In the genomic region with DNA sequence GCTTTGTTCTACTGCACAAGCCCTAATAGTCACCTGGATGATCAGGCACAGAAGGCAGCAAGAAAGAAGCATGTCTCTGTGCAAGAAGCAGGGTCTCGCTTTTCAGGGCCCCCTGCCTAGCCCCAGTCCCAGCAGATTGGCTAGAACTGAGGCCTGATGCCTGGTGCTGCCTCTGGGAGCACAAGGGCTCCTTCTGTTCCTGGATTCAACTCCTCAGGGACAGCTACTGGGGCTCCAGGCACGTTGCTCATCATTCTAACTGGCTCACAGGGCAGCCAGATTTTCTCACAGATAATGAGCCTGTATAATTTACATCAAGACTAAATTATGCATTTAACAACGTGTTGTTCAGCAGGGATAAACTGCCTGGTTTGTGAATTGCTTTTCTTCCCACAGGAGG, we compare ENCODE assay signal across 32 cellular contexts.
DNase-seq lines count a peak whose midpoint lies in the region; ATAC-seq, FAIRE-seq and TF ChIP-seq lines count a peak whose summit lies in the region.
"Had no signal": no experiment of that assay in that cellular context is flagged by ENCODE, and none has a peak within 500 bp of the region (broad histone marks: within the 10 kb centered on the region; RNA-seq: fewer than 3 reads in every experiment).

No MANE protein-coding gene starts in this region.

- POLR2A ChIA-PET in activated CD4-positive, alpha-beta T cell treated with anti-CD3 and anti-CD28 coated beads for 36 hours (lab: Charles Lee): no interaction called here

- ATAC-seq in activated CD4-positive, alpha-beta T cell treated with anti-CD3 and anti-CD28 coated beads for 36 hours: no peak
- no peak for ATAC-seq in HG03045 (IDR thresholded peaks at IDR 0.05; ENCODE audit: unreplicated experiment)
- no peak for ATAC-seq in SK-N-SH treated with all-trans-retinoic acid at 6 μM for 48 hours
- ATAC-seq: activated T-cell treated with anti-CD3 and anti-CD28 coated beads, Interleukin-2, amount 50 U/mL, for 4 hours; K562; upper lobe of right lung had no signal

- H3K9me3 Mint-ChIP-seq in nephron progenitor cell: peaks cover 22% of the 10 kb centered on the region
- peaks cover 6% of the 10 kb centered on the region for H3K9me3 Mint-ChIP-seq in activated CD4-positive, alpha-beta T cell treated with anti-CD3 and anti-CD28 coated beads for 36 hours (ENCODE audit: low read depth)
- H3K9me3 Mint-ChIP-seq: activated B cell treated with CpG ODN at 0.5 μM for 24 hours had no signal

- H3K27ac ChIP-seq in ectodermal cell (ENCODE audit: insufficient read depth, low read depth, low read length, poor library complexity, severe bottlenecking): peak overlapping the region; percentile 67
- no peak overlapping the region for H3K27ac ChIP-seq in kidney (ENCODE audit: low read depth in 2 of 2, low read length in 2 of 2)
- H3K27ac ChIP-seq: C4-2B, Peyer's patch, suprapubic skin, upper lobe of right lung had no signal

- H3K36me3 ChIP-seq in ectodermal cell (ENCODE audit: control insufficient read depth, insufficient read depth, low read length): no peaks in the 10 kb centered on the region
- no peaks in the 10 kb centered on the region for H3K36me3 ChIP-seq in kidney (ENCODE audit: control insufficient read depth in 1 of 2, insufficient read depth in 2 of 2, low read length in 2 of 2)
- H3K36me3 ChIP-seq: Peyer's patch, suprapubic skin, upper lobe of right lung had no signal

- no peaks in the 10 kb centered on the region for H3K36me3 Mint-ChIP-seq in nephron progenitor cell (ENCODE audit: low read depth)
- H3K36me3 Mint-ChIP-seq in activated CD4-positive, alpha-beta T cell treated with anti-CD3 and anti-CD28 coated beads for 36 hours (ENCODE audit: low read depth): no peaks in the 10 kb centered on the region
- H3K36me3 Mint-ChIP-seq: naive B cell had no signal

- H3K4me1 ChIP-seq in ectodermal cell (ENCODE audit: control insufficient read depth, insufficient read depth, low read length) (peaks cover 25% of the 10 kb centered on the region), kidney (ENCODE audit: control insufficient read depth in 1 of 2, insufficient read depth in 1 of 2, low read depth in 1 of 2, low read length in 2 of 2) (peaks cover 0 to under 1% of the 10 kb centered on the region in 2 donors)
- H3K4me1 ChIP-seq: Caco-2, Peyer's patch, upper lobe of right lung had no signal

- 34 to 49% methylated on average over 3 of the region's 3 CpGs for WGBS in ectodermal cell, 2 experiments

- CTCF ChIA-PET in activated CD4-positive, alpha-beta T cell treated with anti-CD3 and anti-CD28 coated beads for 36 hours (lab: Charles Lee): no interaction called here

- peaks cover 15% of the 10 kb centered on the region for H3K4me1 Mint-ChIP-seq in nephron progenitor cell
- peaks cover 3% of the 10 kb centered on the region for H3K4me1 Mint-ChIP-seq in activated CD4-positive, alpha-beta T cell treated with anti-CD3 and anti-CD28 coated beads for 36 hours
- H3K4me1 Mint-ChIP-seq: activated naive CD8-positive, alpha-beta T cell treated with anti-CD3 and anti-CD28 coated beads for 36 hours; mesothelial cell of epicardium had no signal

- intact Hi-C loops in activated CD4-positive, alpha-beta T cell treated with anti-CD3 and anti-CD28 coated beads for 36 hours (cut with DNase I, micrococcal nuclease): no loop called here
- intact Hi-C loops in kidney (cut with DNase I): no loop called here

- no peaks in the 10 kb centered on the region for H3K27me3 Mint-ChIP-seq in nephron progenitor cell (ENCODE audit: low read depth, poor library complexity)
- no peaks in the 10 kb centered on the region for H3K27me3 Mint-ChIP-seq in activated CD4-positive, alpha-beta T cell treated with anti-CD3 and anti-CD28 coated beads for 36 hours
- H3K27me3 Mint-ChIP-seq: activated naive CD8-positive, alpha-beta T cell treated with anti-CD3 and anti-CD28 coated beads for 36 hours; naive B cell had no signal

- H3K4me3 Mint-ChIP-seq in nephron progenitor cell: no peak overlapping the region
- no peak overlapping the region for H3K4me3 Mint-ChIP-seq in activated CD4-positive, alpha-beta T cell treated with anti-CD3 and anti-CD28 coated beads for 36 hours
- H3K4me3 Mint-ChIP-seq: activated B cell treated with CpG ODN at 0.5 μM for 24 hours; activated naive CD8-positive, alpha-beta T cell treated with anti-CD3 and anti-CD28 coated beads for 36 hours; activated T-cell treated with anti-CD3 and anti-CD28 coated beads, Interleukin-2, amount 50 U/mL, for 4 hours; mesothelial cell of epicardium; naive B cell had no signal

- no peaks in the 10 kb centered on the region for H3K27me3 ChIP-seq in ectodermal cell (ENCODE audit: control insufficient read depth, insufficient read depth, low read length, poor library complexity, severe bottlenecking)
- H3K27me3 ChIP-seq: Peyer's patch, suprapubic skin, upper lobe of right lung had no signal

- TF ChIP-seq CTCF in nephron progenitor cell (IDR thresholded peaks at IDR 0.05): no peak
- TF ChIP-seq CTCF in kidney (IDR thresholded peaks at IDR 0.05; ENCODE audit: borderline replicate concordance, extremely low read depth, insufficient read depth): no peak

- H3K27ac Mint-ChIP-seq in nephron progenitor cell: peak overlapping the region; percentile 1
- no peak overlapping the region for H3K27ac Mint-ChIP-seq in activated CD4-positive, alpha-beta T cell treated with anti-CD3 and anti-CD28 coated beads for 36 hours
- H3K27ac Mint-ChIP-seq: activated B cell treated with CpG ODN at 0.5 μM for 24 hours; activated naive CD8-positive, alpha-beta T cell treated with anti-CD3 and anti-CD28 coated beads for 36 hours; mesothelial cell of epicardium had no signal

- no peak overlapping the region for H3K4me3 ChIP-seq in ectodermal cell (ENCODE audit: insufficient read depth, low read depth, low read length)
- H3K4me3 ChIP-seq in kidney (ENCODE audit: low read length in 2 of 2): no peak overlapping the region
- H3K4me3 ChIP-seq: K562, Peyer's patch, suprapubic skin, upper lobe of right lung had no signal

- no peak overlapping the region for H3K9ac ChIP-seq in kidney (ENCODE audit: low read length in 2 of 2)

- H3K9me3 ChIP-seq in ectodermal cell (ENCODE audit: control insufficient read depth, low read length) (no peaks in the 10 kb centered on the region), kidney (ENCODE audit: control insufficient read depth in 1 of 2, low read length in 2 of 2) (peaks cover 0 to 6% of the 10 kb centered on the region in 2 donors)
- H3K9me3 ChIP-seq: Peyer's patch, suprapubic skin, upper lobe of right lung had no signal

- DNase-seq in DMS 273 treated with DMSO at 0.1 percent for 48 hours (lab: John Stamatoyannopoulos, UW) (peak; percentile 5), NCI-H2171 treated with DMSO at 0.1 percent for 48 hours (lab: John Stamatoyannopoulos, UW) (peak; percentile 84), nephron progenitor cell (no peak), kidney (no peak)
- no peak for DNase-seq in activated CD4-positive, alpha-beta T cell treated with anti-CD3 and anti-CD28 coated beads for 36 hours
- DNase-seq: activated B cell treated with CpG ODN at 0.5 μM for 24 hours; activated CD4-positive, alpha-beta T cell treated with anti-CD3 and anti-CD28 coated beads, Interleukin-2, amount 50 U/mL, for 1 hour; activated gamma-delta T cell; activated naive CD8-positive, alpha-beta T cell treated with anti-CD3 and anti-CD28 coated beads for 36 hours; activated T-cell treated with anti-CD3 and anti-CD28 coated beads, Interleukin-2, amount 50 U/mL, for 4 hours; Caco-2; DMS79 treated with DMSO at 0.1 percent for 48 hours; effector CD4-positive, alpha-beta T cell; GF-D8; GOT3; left ventricle myocardium superior; naive B cell; NCI-H1092 treated with DMSO at 0.1 percent for 48 hours; NCI-H1694 treated with DMSO at 0.1 percent for 48 hours; Peyer's patch; small intestine; stimulated activated naive CD4-positive, alpha-beta T cell treated with Interleukin-2 at 50 U/mL for 16 hours; T-helper 1 cell; upper lobe of right lung had no signal

- FAIRE-seq in kidney (lab: Jason Lieb, UNC): no peak
- FAIRE-seq: HTR-8/SVneo, K562, small intestine had no signal

TF ChIP-seq in SK-N-SH treated with all-trans-retinoic acid at 6 μM for 48 hours, 23 proteins besides CTCF, POLR2A, EP300 and RAD21 (continues in another document):
- TF ChIP-seq ZFP30 (CRISPR knock-in tag; IDR thresholded peaks at IDR 0.05) (no peak), ZNF565 (CRISPR knock-in tag; conservative IDR thresholded peaks at IDR 0.05; ENCODE audit: low read depth) (no peak), CREB5 (CRISPR knock-in tag; IDR thresholded peaks at IDR 0.05; ENCODE audit: low read depth) (no peak), ARNTL (CRISPR knock-in tag; IDR thresholded peaks at IDR 0.05; ENCODE audit: borderline replicate concordance, low read depth) (no peak), ZFP3 (CRISPR knock-in tag; IDR thresholded peaks at IDR 0.05) (no peak), PPARA (CRISPR knock-in tag; IDR thresholded peaks at IDR 0.05; ENCODE audit: borderline replicate concordance) (no peak)

Comparison
In these comparisons a context has a peak if more than half of its experiments do, and no peak if none do; other contexts are left out.
1. DNase-seq: peak in DMS 273 treated with DMSO at 0.1 percent for 48 hours (single experiment) and NCI-H2171 treated with DMSO at 0.1 percent for 48 hours (single experiment); none in nephron progenitor cell (single experiment), activated CD4-positive, alpha-beta T cell treated with anti-CD3 and anti-CD28 coated beads for 36 hours (single experiment) and kidney (single experiment).